Comparison of ENCODE assay signal across 9 cellular contexts in genomic region chr5:167573274-167574127, GRCh38.
A peak's percentile ranks its signal among the peaks of the same experiment; 100 is the strongest.
DNase-seq lines count a peak whose midpoint lies in the region; ATAC-seq and TF ChIP-seq lines count a peak whose summit lies in the region.
"Had no signal": no experiment of that assay in that cellular context is flagged by ENCODE, and none has a peak within 500 bp of the region (broad histone marks: within the 10 kb centered on the region; RNA-seq: fewer than 3 reads in every experiment).

No MANE protein-coding gene starts in this region.

- TF ChIP-seq CTCF in stomach (IDR thresholded peaks at IDR 0.05) = no peak

- peaks cover 0 to 6% of the 10 kb centered on the region in 2 donors for H3K27me3 Mint-ChIP-seq in effector memory CD8-positive, alpha-beta T cell

- H3K4me3 Mint-ChIP-seq in effector memory CD8-positive, alpha-beta T cell = no peak overlapping the region

- intact Hi-C loops in stomach (cut with DNase I; ENCODE audit: low total_unique reads) = no loop called here

- H3K9me3 ChIP-seq in iPS DF 6.9 (ENCODE audit: control insufficient read depth, insufficient read depth, low read length) (no peaks in the 10 kb centered on the region), stomach (peaks cover 0 to 4% (median 0%) of the 10 kb centered on the region in 4 donors)

- H3K4me3 ChIP-seq in iPS DF 6.9 (ENCODE audit: low read length) (peak overlapping the region; percentile 10; the same call in 1 of the 2 replicates), stomach (peak overlapping the region; percentile 13 to 24 (median 20))

- H3K36me3 ChIP-seq in iPS DF 6.9 (ENCODE audit: control insufficient read depth, insufficient read depth, low read length) = no peaks in the 10 kb centered on the region
- no peaks in the 10 kb centered on the region for H3K36me3 ChIP-seq in stomach

- no peaks in the 10 kb centered on the region for H3K4me1 Mint-ChIP-seq in effector memory CD8-positive, alpha-beta T cell (ENCODE audit: low read depth in 2 of 2)

- peaks cover 9 to 14% of the 10 kb centered on the region in 2 donors for H3K9me3 Mint-ChIP-seq in effector memory CD8-positive, alpha-beta T cell

- TF ChIP-seq EP300 in stomach (IDR thresholded peaks at IDR 0.05) = no peak

- no peaks in the 10 kb centered on the region for H3K36me3 Mint-ChIP-seq in effector memory CD8-positive, alpha-beta T cell (ENCODE audit: insufficient read depth)
- H3K36me3 Mint-ChIP-seq: naive B cell had no signal

- no peak for ATAC-seq in effector memory CD8-positive, alpha-beta T cell (replicated peaks)
- ATAC-seq in GM18520 (IDR thresholded peaks at IDR 0.05; ENCODE audit: unreplicated experiment) = no peak

- H3K27me3 ChIP-seq in iPS DF 6.9 (ENCODE audit: control insufficient read depth, insufficient read depth, low read length) = no peaks in the 10 kb centered on the region
- H3K27me3 ChIP-seq in stomach = peaks cover 0 to 65% (median 0%) of the 10 kb centered on the region in 3 donors

- H3K4me1 ChIP-seq in iPS DF 6.9 (ENCODE audit: control insufficient read depth, insufficient read depth, low read length) (no peaks in the 10 kb centered on the region), stomach (peaks cover 0 to 16% (median 4%) of the 10 kb centered on the region in 4 donors)

- no peak overlapping the region for H3K27ac ChIP-seq in iPS DF 6.9 (ENCODE audit: low read length)
- no peak overlapping the region for H3K27ac ChIP-seq in stomach

- TF ChIP-seq POLR2A in stomach (IDR thresholded peaks at IDR 0.05) = no peak

- H3K27ac Mint-ChIP-seq in effector memory CD8-positive, alpha-beta T cell = no peak overlapping the region

- WGBS in iPS DF 6.9 (ENCODE audit: insufficient coverage, insufficient read length) = no CpG with 5 or more reads among the region's 25 CpGs
- 3 to 6% (median 4%) methylated on average over 25 of the region's 25 CpGs for WGBS in stomach, 5 donors

- DNase-seq in NCI-H1417 (lab: John Stamatoyannopoulos, UW) (peak; percentile 34 to 79 (median 50)), NCI-H1417 treated with DMSO at 0.1 percent for 48 hours (lab: John Stamatoyannopoulos, UW) (no peak), SW480 (ENCODE audit: low spot score) (peak; percentile 70), iPS DF 6.9 (ENCODE audit: low read depth, low spot score) (peak; percentile 66), stomach (no peak), mesenteric fat pad (ENCODE audit: low spot score) (no peak)
- DNase-seq in effector memory CD8-positive, alpha-beta T cell = no peak
- DNase-seq: naive B cell had no signal

Comparison
In these comparisons a context has a peak if more than half of its experiments do, and no peak if none do; other contexts are left out.
1. DNase-seq: peak in NCI-H1417 (3 of 3), SW480 (single experiment) and iPS DF 6.9 (single experiment); none in NCI-H1417 treated with DMSO at 0.1 percent for 48 hours (single experiment), stomach (single experiment), mesenteric fat pad (single experiment) and effector memory CD8-positive, alpha-beta T cell (0 of 3).